ENCODE assay signal across 8 cellular contexts in genomic region chr6:26017567-26017966, GRCh38. TPM values are rescaled to one million over a fixed set of nuclear protein-coding genes. Genes with fewer than 3 reads are reported as not detected.
DNase-seq lines count a peak whose midpoint lies in the region; ATAC-seq and TF ChIP-seq lines count a peak whose summit lies in the region.

No MANE protein-coding gene starts in this region.

- TF ChIP-seq CTCF in right atrium auricular region (IDR thresholded peaks at IDR 0.05) (peak; percentile 26 to 65), gastrocnemius medialis (IDR thresholded peaks at IDR 0.05 in 4 of 5, conservative IDR thresholded peaks at IDR 0.05 in 1 of 5) (no peak)

- TF ChIP-seq POLR2A in gastrocnemius medialis (IDR thresholded peaks at IDR 0.05) = no peak

- H3K36me3 ChIP-seq in adipocyte (ENCODE audit: control insufficient read depth, insufficient read depth, low read length, severe bottlenecking) (no peaks in the 10 kb centered on the region), right atrium auricular region (no peaks in the 10 kb centered on the region), gastrocnemius medialis (no peaks in the 10 kb centered on the region)

- H3K4me3 ChIP-seq in adipocyte (ENCODE audit: low read length) = peak overlapping the region; percentile 77
- peak overlapping the region; percentile 37 to 57 for H3K4me3 ChIP-seq in right atrium auricular region
- peak overlapping the region; percentile 23 to 43 (median 38) for H3K4me3 ChIP-seq in gastrocnemius medialis

- H3K27ac ChIP-seq in right atrium auricular region (peak overlapping the region; percentile 85 to 91), gastrocnemius medialis (peak overlapping the region in 3 of 4 donors; percentile 11 to 72 (median 32))

- DNase-seq in Ammon's horn (ENCODE audit: low spot score) = peak; percentile 72
- DNase-seq in RPMI7951 (ENCODE audit: low read depth) = peak; percentile 92
- DNase-seq in adipocyte (ENCODE audit: low read depth) = peak; percentile 82
- DNase-seq in right atrium auricular region (ENCODE audit: low spot score) = peak; percentile 87
- DNase-seq in gastrocnemius medialis = peak in 1 of 2 donors; percentile 37
- no peak for DNase-seq in DMS79 (lab: John Stamatoyannopoulos, UW)
- DNase-seq in NCI-H2196 (lab: John Stamatoyannopoulos, UW; ENCODE audit: unreplicated experiment) = no peak

- ATAC-seq in gastrocnemius medialis = no peak
- no peak for ATAC-seq in GM18870 (IDR thresholded peaks at IDR 0.05; ENCODE audit: unreplicated experiment)

- H3K9ac ChIP-seq in adipocyte (ENCODE audit: low read length) = peak overlapping the region; percentile 73

- intact Hi-C loops in gastrocnemius medialis (cut with DNase I; ENCODE audit: low total_unique reads) = no loop called here

- H3K27me3 ChIP-seq in adipocyte (replicated peaks; ENCODE audit: control insufficient read depth, insufficient read depth, low read length) (no peaks in the 10 kb centered on the region), right atrium auricular region (no peaks in the 10 kb centered on the region), gastrocnemius medialis (peaks cover 20 to 58% (median 53%) of the 10 kb centered on the region in 3 donors)

- H3K9me3 ChIP-seq in adipocyte (ENCODE audit: control insufficient read depth, low read length) = no peaks in the 10 kb centered on the region
- no peaks in the 10 kb centered on the region for H3K9me3 ChIP-seq in right atrium auricular region
- no peaks in the 10 kb centered on the region for H3K9me3 ChIP-seq in gastrocnemius medialis

- in situ Hi-C loops in gastrocnemius medialis (cut with MboI; ENCODE audit: low sequenced_read_pairs in 4 of 4) = no loop called here

- H3K4me1 ChIP-seq in adipocyte (ENCODE audit: control insufficient read depth, insufficient read depth, low read length) (peaks cover 48% of the 10 kb centered on the region), right atrium auricular region (peaks cover 0 to 8% of the 10 kb centered on the region in 2 donors), gastrocnemius medialis (peaks cover 4% of the 10 kb centered on the region in 2 donors)

RNA-seq across cellular contexts. Expression of gene TRIM38, which starts 55.0 kb away (rescaled TPM):
- total RNA-seq in RPMI7951 (2014; rRNA removed; shearing (Covaris generic)) = 7.7 and 9.1 TPM in 2 replicates
- total RNA-seq in right atrium auricular region (1 to 10 TPM; 2.5 to 5.2 TPM), gastrocnemius medialis (1 to 10 TPM; 2.2 to 6.7 (median 4.6) TPM)

Comparison
In these comparisons a context has a peak if more than half of its experiments do, and no peak if none do; other contexts are left out.
1. DNase-seq: peak in Ammon's horn (single experiment), RPMI7951 (single experiment), adipocyte (single experiment) and right atrium auricular region (single experiment); none in DMS79 (single experiment) and NCI-H2196 (single experiment).
2. CTCF ChIP-seq: peak in right atrium auricular region (2 of 2); none in gastrocnemius medialis (0 of 5).
3. Peak in every context shown above with its lines, with median percentiles within 50 percentile points of each other: H3K4me3 ChIP-seq.